ENCODE assay signal across 1 cellular context in genomic region chr6:35787266-35788218, GRCh38.
TF ChIP-seq lines count a peak whose summit lies in the region.

No MANE protein-coding gene starts in this region.

TF ChIP-seq in HepG2, 621 proteins besides CTCF, POLR2A, EP300 and RAD21 (continues in another document):
- peak; percentile 20; the same call in 1 of the 2 replicates for TF ChIP-seq PITX1 (CRISPR knock-in tag; IDR thresholded peaks at IDR 0.05)
- no peak for TF ChIP-seq ZNF574 (CRISPR knock-in tag; IDR thresholded peaks at IDR 0.05)
- no peak for TF ChIP-seq TGIF2 (CRISPR knock-in tag; IDR thresholded peaks at IDR 0.05)
- TF ChIP-seq ZNF687 (CRISPR knock-in tag; IDR thresholded peaks at IDR 0.05) = peak; percentile 30; the same call in 1 of the 2 replicates
- TF ChIP-seq ZBTB46 (CRISPR knock-in tag; IDR thresholded peaks at IDR 0.05; ENCODE audit: borderline replicate concordance) = no peak
- TF ChIP-seq MAFF (IDR thresholded peaks at IDR 0.05; ENCODE audit: low read depth, low read length) = no peak
- no peak for TF ChIP-seq ZNF329 (CRISPR knock-in tag; IDR thresholded peaks at IDR 0.05; ENCODE audit: low read depth)
- TF ChIP-seq AKAP8 (CRISPR knock-in tag; IDR thresholded peaks at IDR 0.05) = no peak
- TF ChIP-seq RFX5 (IDR thresholded peaks at IDR 0.05; ENCODE audit: low read depth, low read length) = no peak
- TF ChIP-seq MAFK (conservative IDR thresholded peaks at IDR 0.05 in 1 of 2, IDR thresholded peaks at IDR 0.05 in 1 of 2; ENCODE audit: low read length in 2 of 2) = no peak
- TF ChIP-seq XBP1 (CRISPR knock-in tag; IDR thresholded peaks at IDR 0.05) = no peak
- TF ChIP-seq RORA (CRISPR knock-in tag; IDR thresholded peaks at IDR 0.05) = no peak
- peak; percentile 59; the same call in 1 of the 2 replicates for TF ChIP-seq ZNF263 (CRISPR knock-in tag; IDR thresholded peaks at IDR 0.05)
- no peak for TF ChIP-seq ZNF569 (CRISPR knock-in tag; IDR thresholded peaks at IDR 0.05; ENCODE audit: borderline replicate concordance)
- 0 out of 2 replicates have a peak, but pooled peaks have one; percentile 18 for TF ChIP-seq ZBTB7B (CRISPR knock-in tag; IDR thresholded peaks at IDR 0.05)
- peak; percentile 29; the same call in 1 of the 2 replicates for TF ChIP-seq NCOR1 (IDR thresholded peaks at IDR 0.05; ENCODE audit: borderline replicate concordance, low read length)
- no peak for TF ChIP-seq ZFP36 (IDR thresholded peaks at IDR 0.05; ENCODE audit: borderline replicate concordance, low read depth, low read length, partially characterized antibody)
- TF ChIP-seq ZNF691 (CRISPR knock-in tag; IDR thresholded peaks at IDR 0.05; ENCODE audit: borderline replicate concordance, low read depth) = peak; percentile 50; the same call in 1 of the 2 replicates
- TF ChIP-seq RERE (CRISPR knock-in tag; IDR thresholded peaks at IDR 0.05; ENCODE audit: low read depth) = no peak
- peak; percentile 49 for TF ChIP-seq ARID5B (CRISPR knock-in tag; IDR thresholded peaks at IDR 0.05)
- TF ChIP-seq SMC3 (IDR thresholded peaks at IDR 0.05; ENCODE audit: low read length) = no peak
- no peak for TF ChIP-seq PRPF4 (IDR thresholded peaks at IDR 0.05; ENCODE audit: low read depth, low read length, poor library complexity, severe bottlenecking)
- 0 out of 2 replicates have a peak, but pooled peaks have one; percentile 33 for TF ChIP-seq ZNF501 (CRISPR knock-in tag; IDR thresholded peaks at IDR 0.05)
- TF ChIP-seq MEIS1 (CRISPR knock-in tag; IDR thresholded peaks at IDR 0.05; ENCODE audit: borderline replicate concordance) = 0 out of 2 replicates have a peak, but pooled peaks have one; percentile 56
- TF ChIP-seq HNF4A (CRISPR knock-in tag; IDR thresholded peaks at IDR 0.05) = peak; percentile 85
- TF ChIP-seq MYC (CRISPR knock-in tag; IDR thresholded peaks at IDR 0.05; ENCODE audit: borderline replicate concordance) = no peak
- 0 out of 2 replicates have a peak, but pooled peaks have one; percentile 21 for TF ChIP-seq ZNF362 (CRISPR knock-in tag; IDR thresholded peaks at IDR 0.05; ENCODE audit: borderline replicate concordance)
- 0 out of 2 replicates have a peak, but pooled peaks have one; percentile 55 for TF ChIP-seq ZNF225 (CRISPR knock-in tag; IDR thresholded peaks at IDR 0.05)
- TF ChIP-seq PAXIP1 (CRISPR knock-in tag; conservative IDR thresholded peaks at IDR 0.05) = no peak
- peak; percentile 80; the same call in 1 of the 2 replicates for TF ChIP-seq ESRRA (CRISPR knock-in tag; IDR thresholded peaks at IDR 0.05; ENCODE audit: low read depth)
